18 cellular contexts compared by ENCODE assay signal in the genomic region with DNA sequence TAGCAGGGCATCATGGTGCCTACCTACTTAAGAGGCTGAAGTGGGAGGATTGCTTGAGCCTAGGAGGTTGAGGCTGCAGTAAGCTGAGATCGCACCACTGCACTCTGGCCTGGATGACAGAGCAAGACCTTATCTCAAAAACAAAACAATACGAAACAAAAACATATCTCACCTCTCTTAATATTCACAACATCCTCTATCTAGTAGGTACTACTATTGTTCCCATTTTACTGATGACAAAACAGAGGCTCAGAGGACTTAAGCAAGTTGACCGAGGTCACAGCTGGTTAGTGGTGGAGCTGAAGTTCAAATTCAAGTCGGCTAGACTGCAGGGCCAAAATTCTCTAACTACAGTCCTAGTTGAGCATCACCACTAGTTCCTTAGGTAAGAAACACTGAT.
"Had no signal": no experiment of that assay in that cellular context is flagged by ENCODE, and none has a peak within 500 bp of the region (broad histone marks: within the 10 kb centered on the region; RNA-seq: fewer than 3 reads in every experiment).

No MANE protein-coding gene starts in this region.

- H3K9ac ChIP-seq: KMS-11 had no signal

- H3K4me2 ChIP-seq: KMS-11 had no signal

- H3K9me2 ChIP-seq: SK-N-SH had no signal

- H3K27ac ChIP-seq: KMS-11 had no signal

- H3K9me3 ChIP-seq: SK-N-SH had no signal

- DNase-seq: IMR-90, Kasumi-1, MM.1S, NCI-H1092 treated with DMSO at 0.1 percent for 48 hours, NCI-H1436, NCI-H187, NCI-H2029, NCI-H2081 treated with DMSO at 0.1 percent for 48 hours, NCI-H2171, NCI-H226, NCI-H510A, NCI-H69, NCI-H774, RPMI8226, SHP77 had no signal

- FAIRE-seq: RCC 7860 had no signal
